Comparison of ENCODE assay signal across 8 cellular contexts in the genomic region with DNA sequence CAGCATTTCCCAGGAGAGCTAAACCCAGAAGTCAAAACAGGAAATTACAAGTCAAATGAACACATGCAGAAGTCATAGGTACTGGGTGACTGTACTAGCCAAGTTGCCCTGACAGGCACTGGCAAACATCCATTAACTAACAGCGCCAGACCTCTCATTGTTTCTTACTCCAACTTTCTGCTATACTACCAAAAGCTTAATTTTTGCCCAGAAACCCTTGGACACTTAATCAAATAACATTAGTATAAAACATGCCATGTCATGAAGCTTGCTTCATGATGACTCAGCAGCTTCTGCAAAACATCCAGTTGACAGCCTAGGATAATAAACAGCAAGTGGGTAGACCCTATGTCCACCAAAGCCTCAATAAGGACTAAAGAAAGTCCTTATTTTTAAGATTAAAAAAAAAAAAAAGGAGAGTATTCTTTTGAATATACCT. TPM values are rescaled to one million over a fixed set of nuclear protein-coding genes. Genes with fewer than 3 reads are reported as not detected.
A peak's percentile ranks its signal among the peaks of the same experiment; 100 is the strongest.
DNase-seq lines count a peak whose midpoint lies in the region; ATAC-seq and TF ChIP-seq lines count a peak whose summit lies in the region.

No MANE protein-coding gene starts in this region.

- H3K9me3 ChIP-seq in Karpas-422 (ENCODE audit: low read length) (no peaks in the 10 kb centered on the region), liver (ENCODE audit: control insufficient read depth in 4 of 4, low read length in 3 of 4) (no peaks in the 10 kb centered on the region)
- H3K9me3 ChIP-seq in effector memory CD4-positive, alpha-beta T cell (ENCODE audit: control insufficient read depth, low read length) = no peaks in the 10 kb centered on the region

- peaks cover 84% of the 10 kb centered on the region for H3K79me2 ChIP-seq in Karpas-422 (ENCODE audit: low read length)

- no peak for ATAC-seq in activated naive CD4-positive, alpha-beta T cell treated with anti-CD3 and anti-CD28 coated beads, Interleukin-2, amount 50 U/mL, for 72 hours
- no peak for ATAC-seq in GM21360 (IDR thresholded peaks at IDR 0.05; ENCODE audit: unreplicated experiment)

- no peak for DNase-seq in Calu3
- DNase-seq in Karpas-422 = peak; percentile 60
- peak in 1 of 2 donors; percentile 20 for DNase-seq in activated naive CD4-positive, alpha-beta T cell treated with anti-CD3 and anti-CD28 coated beads, Interleukin-2, amount 50 U/mL, for 72 hours (ENCODE audit: low spot score in 2 of 2)
- DNase-seq in HuH-7 (ENCODE audit: low spot score) = no peak
- DNase-seq in KG1 (lab: John Stamatoyannopoulos, UW) = no peak
- DNase-seq in effector memory CD4-positive, alpha-beta T cell = no peak

- H3K27ac Mint-ChIP-seq in Calu3 (ENCODE audit: unreplicated experiment) = no peak overlapping the region
- peak overlapping the region; percentile 92 to 99 for H3K27ac Mint-ChIP-seq in activated naive CD4-positive, alpha-beta T cell treated with anti-CD3 and anti-CD28 coated beads, Interleukin-2, amount 50 U/mL, for 72 hours

- no peaks in the 10 kb centered on the region for H3K9me3 Mint-ChIP-seq in Calu3 (ENCODE audit: low read depth, unreplicated experiment)
- H3K9me3 Mint-ChIP-seq in activated naive CD4-positive, alpha-beta T cell treated with anti-CD3 and anti-CD28 coated beads, Interleukin-2, amount 50 U/mL, for 72 hours = no peaks in the 10 kb centered on the region

- TF ChIP-seq RAD21 in liver (IDR thresholded peaks at IDR 0.05) = peak in 1 of 2 donors; percentile 11

- H3K27me3 Mint-ChIP-seq in Calu3 (ENCODE audit: unreplicated experiment) = no peaks in the 10 kb centered on the region

- no peaks in the 10 kb centered on the region for H3K27me3 ChIP-seq in Karpas-422 (ENCODE audit: low read length)
- H3K27me3 ChIP-seq in liver (ENCODE audit: control insufficient read depth in 4 of 4, insufficient read depth in 4 of 4, low read length in 3 of 4) = no peaks in the 10 kb centered on the region
- H3K27me3 ChIP-seq in effector memory CD4-positive, alpha-beta T cell (replicated peaks; ENCODE audit: control insufficient read depth, insufficient read depth, low read length, poor library complexity, severe bottlenecking) = no peaks in the 10 kb centered on the region

- H3K4me3 ChIP-seq in Karpas-422 (ENCODE audit: low read length) = peak overlapping the region; percentile 74
- H3K4me3 ChIP-seq in liver (ENCODE audit: low read depth in 1 of 3, low read length in 3 of 3) = no peak overlapping the region
- H3K4me3 ChIP-seq in effector memory CD4-positive, alpha-beta T cell (ENCODE audit: insufficient read depth, low read depth, low read length, poor library complexity, severe bottlenecking) = no peak overlapping the region

- H3K4me2 ChIP-seq in Karpas-422 (ENCODE audit: low read depth, low read length, poor library complexity, severe bottlenecking) = peak overlapping the region; percentile 93

- no peaks in the 10 kb centered on the region for H3K4me1 Mint-ChIP-seq in Calu3 (ENCODE audit: low read depth, unreplicated experiment)

- H3K36me3 ChIP-seq in Karpas-422 (ENCODE audit: insufficient read depth, low read length) = peaks cover 7% of the 10 kb centered on the region; the same call in 1 of the 2 replicates
- H3K36me3 ChIP-seq in liver (ENCODE audit: control insufficient read depth in 4 of 4, insufficient read depth in 3 of 4, low read depth in 1 of 4, low read length in 3 of 4) = no peaks in the 10 kb centered on the region
- H3K36me3 ChIP-seq in effector memory CD4-positive, alpha-beta T cell (ENCODE audit: control insufficient read depth, insufficient read depth, low read length) = no peaks in the 10 kb centered on the region

- H4K20me1 ChIP-seq in Karpas-422 (ENCODE audit: insufficient read depth, low read depth, low read length) = peaks cover 27% of the 10 kb centered on the region

- TF ChIP-seq CTCF in Calu3 (IDR thresholded peaks at IDR 0.05; ENCODE audit: unreplicated experiment) (no peak), liver (IDR thresholded peaks at IDR 0.05; ENCODE audit: low read depth, low read length, missing input control) (no peak)

- intact Hi-C loops in Calu3 (cut with micrococcal nuclease; ENCODE audit: unreplicated experiment) = no loop called here

- no peak overlapping the region for H2AFZ ChIP-seq in Karpas-422 (ENCODE audit: low read length)

- CTCF ChIA-PET in Calu3 (lab: Charles Lee) = interaction anchor here (0.5 kb wide), 1 partner anchor 58 kb away, joined by 5 read pairs; no protein-coding TSS in a partner anchor

- 17% methylated on average over 1 of the region's 1 CpG for WGBS in liver

- no peak overlapping the region for H3K4me3 Mint-ChIP-seq in Calu3 (ENCODE audit: low read depth, unreplicated experiment)

- H3K9me2 ChIP-seq in Karpas-422 (replicated peaks; ENCODE audit: insufficient read depth, low read length) = no peaks in the 10 kb centered on the region

- peaks cover 20% of the 10 kb centered on the region for H3K36me3 Mint-ChIP-seq in Calu3 (ENCODE audit: insufficient read depth, unreplicated experiment)
- peaks cover 15 to 27% of the 10 kb centered on the region in 2 donors for H3K36me3 Mint-ChIP-seq in activated naive CD4-positive, alpha-beta T cell treated with anti-CD3 and anti-CD28 coated beads, Interleukin-2, amount 50 U/mL, for 72 hours

- TSS peak; percentile 3 for BruUV-seq in Calu3 (replicated peaks; lab: Mats Ljungman, UMichigan)

- peak overlapping the region; percentile 34 for H3K9ac ChIP-seq in Karpas-422 (ENCODE audit: low read length)
- H3K9ac ChIP-seq in liver (ENCODE audit: low read depth in 1 of 2, low read length in 2 of 2) = no peak overlapping the region

- peak overlapping the region; percentile 73 for H3K27ac ChIP-seq in Karpas-422 (ENCODE audit: low read length)
- peak overlapping the region; percentile 69 to 81 for H3K27ac ChIP-seq in liver (ENCODE audit: low read depth in 1 of 2, low read length in 2 of 2)
- H3K27ac ChIP-seq in effector memory CD4-positive, alpha-beta T cell (ENCODE audit: insufficient read depth, low read length, poor library complexity, severe bottlenecking) = no peak overlapping the region

- H3K4me1 ChIP-seq in Karpas-422 (ENCODE audit: low read length) = peaks cover 56% of the 10 kb centered on the region
- peaks cover 7 to 24% (median 16%) of the 10 kb centered on the region in 4 donors for H3K4me1 ChIP-seq in liver (ENCODE audit: control insufficient read depth in 4 of 4, insufficient read depth in 4 of 4, low read length in 3 of 4)
- H3K4me1 ChIP-seq in effector memory CD4-positive, alpha-beta T cell (ENCODE audit: control insufficient read depth, insufficient read depth, low read length, poor library complexity, severe bottlenecking) = peaks cover 30% of the 10 kb centered on the region

TF ChIP-seq in liver, 16 proteins besides CTCF, POLR2A, EP300 and RAD21 (continues in another document):
- TF ChIP-seq HNF4G (IDR thresholded peaks at IDR 0.05) = no peak
- TF ChIP-seq TAF1 (conservative IDR thresholded peaks at IDR 0.05) = no peak
- TF ChIP-seq RXRA (IDR thresholded peaks at IDR 0.05) = no peak
- TF ChIP-seq FOXA1 (IDR thresholded peaks at IDR 0.05) = no peak
- peak; percentile 22 to 30 for TF ChIP-seq JUND (IDR thresholded peaks at IDR 0.05)
- TF ChIP-seq, protein P1, sequence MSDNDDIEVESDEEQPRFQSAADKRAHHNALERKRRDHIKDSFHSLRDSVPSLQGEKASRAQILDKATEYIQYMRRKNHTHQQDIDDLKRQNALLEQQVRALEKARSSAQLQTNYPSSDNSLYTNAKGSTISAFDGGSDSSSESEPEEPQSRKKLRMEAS (IDR thresholded peaks at IDR 0.05) = peak; percentile 26
- peak; percentile 40 for TF ChIP-seq YY1 (IDR thresholded peaks at IDR 0.05)
- TF ChIP-seq EGR1 (IDR thresholded peaks at IDR 0.05; ENCODE audit: low read depth in 2 of 2) = no peak
- no peak for TF ChIP-seq SP1 (IDR thresholded peaks at IDR 0.05)
- peak in 1 of 2 donors; percentile 25 for TF ChIP-seq HNF4A (conservative IDR thresholded peaks at IDR 0.05)
- TF ChIP-seq, protein P2, sequence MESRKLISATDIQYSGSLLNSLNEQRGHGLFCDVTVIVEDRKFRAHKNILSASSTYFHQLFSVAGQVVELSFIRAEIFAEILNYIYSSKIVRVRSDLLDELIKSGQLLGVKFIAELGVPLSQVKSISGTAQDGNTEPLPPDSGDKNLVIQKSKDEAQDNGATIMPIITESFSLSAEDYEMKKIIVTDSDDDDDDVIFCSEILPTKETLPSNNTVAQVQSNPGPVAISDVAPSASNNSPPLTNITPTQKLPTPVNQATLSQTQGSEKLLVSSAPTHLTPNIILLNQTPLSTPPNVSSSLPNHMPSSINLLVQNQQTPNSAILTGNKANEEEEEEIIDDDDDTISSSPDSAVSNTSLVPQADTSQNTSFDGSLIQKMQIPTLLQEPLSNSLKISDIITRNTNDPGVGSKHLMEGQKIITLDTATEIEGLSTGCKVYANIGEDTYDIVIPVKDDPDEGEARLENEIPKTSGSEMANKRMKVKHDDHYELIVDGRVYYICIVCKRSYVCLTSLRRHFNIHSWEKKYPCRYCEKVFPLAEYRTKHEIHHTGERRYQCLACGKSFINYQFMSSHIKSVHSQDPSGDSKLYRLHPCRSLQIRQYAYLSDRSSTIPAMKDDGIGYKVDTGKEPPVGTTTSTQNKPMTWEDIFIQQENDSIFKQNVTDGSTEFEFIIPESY (IDR thresholded peaks at IDR 0.05) = peak; percentile 26
- TF ChIP-seq FOXA2 (IDR thresholded peaks at IDR 0.05) = no peak
- TF ChIP-seq NR2F2 (IDR thresholded peaks at IDR 0.05) = no peak
- TF ChIP-seq GABPA (IDR thresholded peaks at IDR 0.05 in 1 of 2, conservative IDR thresholded peaks at IDR 0.05 in 1 of 2) = peak in 1 of 2 donors; percentile 24

RNA-seq across cellular contexts. Expression of a gene that starts 3.5 kb away (rescaled TPM):
- total RNA-seq in Calu3 (2022) (36.3 and 36.4 TPM in 2 replicates), liver (10 to 100 TPM; 20.1 to 42.4 TPM)
- total RNA-seq in Karpas-422 (2014; rRNA removed; shearing (Covaris generic); ENCODE audit: low replicate concordance) = 29.0 and 53.0 TPM in 2 replicates
- total RNA-seq in activated naive CD4-positive, alpha-beta T cell treated with anti-CD3 and anti-CD28 coated beads, Interleukin-2, amount 50 U/mL, for 72 hours = 10 to 100 TPM; 77.3 to 84.8 TPM
- polyA plus RNA-seq in liver = 1 to 10 TPM; 5.1 to 8.6 TPM
